Comparison of ENCODE assay signal across 9 cellular contexts in the genomic region with DNA sequence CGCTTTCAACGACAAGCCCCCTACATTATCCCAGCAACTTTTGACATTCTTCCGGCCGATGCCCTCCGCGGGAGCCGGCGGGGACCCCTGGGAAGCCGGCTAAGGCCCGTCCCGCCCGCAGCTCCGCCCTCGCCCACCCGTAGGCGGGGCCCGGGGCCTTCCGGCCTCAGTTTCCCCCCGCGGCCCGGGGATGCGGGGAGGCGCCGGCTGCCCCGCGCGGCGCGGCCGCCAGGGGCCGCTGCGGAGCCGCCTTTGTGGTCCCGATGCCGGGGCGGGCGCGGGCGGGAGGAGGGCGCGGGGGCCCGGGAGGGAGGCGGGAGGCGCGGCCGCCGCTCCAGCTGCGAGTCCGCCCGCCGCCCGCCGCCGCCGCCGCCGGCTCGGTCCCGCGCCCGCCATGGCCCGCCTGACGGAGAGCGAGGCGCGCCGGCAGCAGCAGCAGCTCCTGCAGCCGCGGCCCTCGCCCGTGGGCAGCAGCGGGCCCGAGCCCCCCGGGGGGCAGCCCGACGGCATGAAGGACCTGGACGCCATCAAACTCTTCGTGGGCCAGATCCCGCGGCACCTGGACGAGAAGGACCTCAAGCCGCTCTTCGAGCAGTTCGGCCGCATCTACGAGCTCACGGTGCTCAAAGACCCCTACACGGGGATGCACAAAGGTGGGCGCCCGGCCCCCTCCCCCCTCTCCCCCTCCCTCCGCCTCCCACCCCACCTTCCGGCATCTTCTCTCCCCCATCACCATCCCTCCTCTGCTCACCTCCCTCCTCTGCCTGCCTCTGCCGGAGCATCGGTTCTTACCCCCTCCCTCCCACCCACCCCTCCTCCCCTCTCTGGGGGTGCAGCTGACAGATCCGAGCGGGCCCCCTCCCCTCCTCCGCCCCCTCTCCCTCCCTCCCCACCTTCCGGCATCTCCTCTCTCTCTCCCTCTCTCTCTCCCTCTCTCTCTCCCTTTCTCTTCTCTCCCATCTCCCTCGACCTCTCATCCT. TPM values are rescaled to one million over a fixed set of nuclear protein-coding genes. Genes with fewer than 3 reads are reported as not detected.
A peak's percentile ranks its signal among the peaks of the same experiment; 100 is the strongest.
DNase-seq lines count a peak whose midpoint lies in the region; ATAC-seq and TF ChIP-seq lines count a peak whose summit lies in the region.
"Had no signal": no experiment of that assay in that cellular context is flagged by ENCODE, and none has a peak within 500 bp of the region (broad histone marks: within the 10 kb centered on the region; RNA-seq: fewer than 3 reads in every experiment).

TSS of gene CELF5 (plus strand) at position 316 of the 980 bp plus-strand sequence. CDS start at position 395, 79 bp downstream.

- ATAC-seq in psoas muscle: peak in 2 of 4 donors; percentile 52 to 59
- no peak for ATAC-seq in HG03175 (IDR thresholded peaks at IDR 0.05; ENCODE audit: unreplicated experiment)
- no peak for ATAC-seq in HG02840 (IDR thresholded peaks at IDR 0.05; ENCODE audit: low FRiP score, unreplicated experiment)

- peak; percentile 30 for TF ChIP-seq CTCF in OCI-LY3 (IDR thresholded peaks at IDR 0.05; ENCODE audit: low read depth, low read length)
- TF ChIP-seq CTCF in psoas muscle (IDR thresholded peaks at IDR 0.05): peak; percentile 59

- H3K4me1 ChIP-seq in OCI-LY3 (ENCODE audit: low read length): no peaks in the 10 kb centered on the region
- no peaks in the 10 kb centered on the region for H3K4me1 ChIP-seq in psoas muscle

- H3K27me3 ChIP-seq in OCI-LY3 (ENCODE audit: low read depth, low read length) (peaks cover 19% of the 10 kb centered on the region), psoas muscle (ENCODE audit: insufficient read depth in 3 of 3, low read length in 2 of 3) (peaks cover 0 to 55% (median 17%) of the 10 kb centered on the region in 3 donors)

- H3K79me2 ChIP-seq in OCI-LY3 (ENCODE audit: low read length): no peaks in the 10 kb centered on the region

- DNase-seq in NCI-H1417 (lab: John Stamatoyannopoulos, UW) (peak; percentile 71 to 79 (median 76)), NCI-H1417 treated with DMSO at 0.1 percent for 48 hours (lab: John Stamatoyannopoulos, UW) (no peak), globus pallidus (ENCODE audit: low spot score) (peak; percentile 38), psoas muscle (peak in 1 of 2 donors; percentile 54)
- DNase-seq in activated T-helper 9 cell treated with anti-CD3 and anti-CD28 coated beads, Interleukin-2, amount 50 U/mL, for 16 hours (ENCODE audit: low read depth): peak; percentile 49

- WGBS in psoas muscle, 3 donors: 1 to 3% (median 2%) methylated on average over 34 to 99 of the region's 99 CpGs

- H3K4me2 ChIP-seq in OCI-LY3 (ENCODE audit: low read length): peak within 1 kb of the TSS; percentile 52; the same call in 1 of the 2 replicates

- no peaks in the 10 kb centered on the region for H3K36me3 ChIP-seq in OCI-LY3 (replicated peaks; ENCODE audit: low read depth, low read length)
- H3K36me3 ChIP-seq in psoas muscle (ENCODE audit: insufficient read depth in 1 of 2, low read depth in 1 of 2): no peaks in the 10 kb centered on the region

- no peak within 1 kb of the TSS for H3K9ac ChIP-seq in OCI-LY3 (ENCODE audit: low read length)

- no peaks in the 10 kb centered on the region for H4K20me1 ChIP-seq in OCI-LY3 (ENCODE audit: insufficient read depth, low read length)

- intact Hi-C loops in psoas muscle (cut with DNase I): loop anchor here in 1 of 2 donors (10.0 kb wide), 1 partner anchor 260 kb away; the partner anchor contains the start of genes SMIM24 and SMIM44

- H3K27ac ChIP-seq in OCI-LY3 (ENCODE audit: low read length) (no peak within 1 kb of the TSS), psoas muscle (no peak within 1 kb of the TSS)
- H3K27ac ChIP-seq: epithelial cell of prostate had no signal

- peak within 1 kb of the TSS; percentile 47; the same call in 1 of the 2 replicates for H3K4me3 ChIP-seq in OCI-LY3 (ENCODE audit: low read length)
- H3K4me3 ChIP-seq in psoas muscle: no peak within 1 kb of the TSS

- H2AFZ ChIP-seq in OCI-LY3 (ENCODE audit: low read depth, low read length): no peak within 1 kb of the TSS

- no peaks in the 10 kb centered on the region for H3K9me3 ChIP-seq in OCI-LY3 (ENCODE audit: insufficient read depth, low read length)
- no peaks in the 10 kb centered on the region for H3K9me3 ChIP-seq in psoas muscle

RNA-seq across cellular contexts. Expression of gene CELF5, which starts in this region (rescaled TPM):
- total RNA-seq in psoas muscle: not detected
- under 1 TPM in 1 of 3 donors, not detected in 2; 0.06 TPM for polyA plus RNA-seq in psoas muscle
